ENCODE assay signal across 10 cellular contexts in the genomic region with DNA sequence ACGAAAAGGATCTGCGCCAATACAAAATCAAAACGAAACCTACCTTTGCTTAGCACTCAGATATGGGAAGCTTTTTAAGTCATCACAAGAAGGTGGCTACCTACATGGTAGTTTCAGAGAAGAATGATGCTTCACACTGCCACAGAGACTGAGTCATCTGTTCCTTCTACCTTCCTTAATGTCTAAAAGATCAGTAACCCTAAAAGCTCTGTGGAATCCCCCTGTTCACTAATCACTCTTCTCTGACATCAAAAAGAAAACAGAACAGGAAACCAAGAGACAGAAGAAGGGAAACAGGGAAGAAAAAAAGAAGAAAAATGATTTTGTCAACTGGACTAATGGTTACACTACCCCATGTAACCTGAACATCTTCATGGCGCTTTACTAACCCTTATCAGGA.
DNase-seq lines count a peak whose midpoint lies in the region; ATAC-seq lines count a peak whose summit lies in the region.
"Had no signal": no experiment of that assay in that cellular context is flagged by ENCODE, and none has a peak within 500 bp of the region (broad histone marks: within the 10 kb centered on the region; RNA-seq: fewer than 3 reads in every experiment).

No MANE protein-coding gene starts in this region.

- peaks cover 57% of the 10 kb centered on the region for H3K36me3 Mint-ChIP-seq in activated naive CD4-positive, alpha-beta T cell treated with anti-CD3 and anti-CD28 coated beads for 36 hours (ENCODE audit: low read depth)

- H3K27ac Mint-ChIP-seq in activated naive CD4-positive, alpha-beta T cell treated with anti-CD3 and anti-CD28 coated beads for 36 hours: peak overlapping the region; percentile 67

- CTCF ChIA-PET in activated naive CD4-positive, alpha-beta T cell treated with anti-CD3 and anti-CD28 coated beads for 36 hours (lab: Charles Lee): interaction anchor here (0.7 to 1.0 kb wide), 2 partner anchors 200 to 319 kb away, joined by 3 read pairs; no protein-coding TSS in a partner anchor

- peaks cover 54% of the 10 kb centered on the region for H3K4me1 Mint-ChIP-seq in activated naive CD4-positive, alpha-beta T cell treated with anti-CD3 and anti-CD28 coated beads for 36 hours (ENCODE audit: low read depth)

- peak; percentile 65 for DNase-seq in activated naive CD4-positive, alpha-beta T cell treated with anti-CD3 and anti-CD28 coated beads for 36 hours
- no peak for DNase-seq in activated naive CD4-positive, alpha-beta T cell treated with anti-CD3 and anti-CD28 coated beads, Interleukin-2, amount 50 U/mL, for 16 hours
- peak in 2 of 3 donors; percentile 13 to 34 for DNase-seq in stimulated activated CD4-positive, alpha-beta T cell treated with anti-CD3 and anti-CD28 coated beads, TNF-alpha, amount 100 ng/mL, for 48 hours (ENCODE audit: low read depth in 3 of 3)
- DNase-seq in GM03348 (ENCODE audit: low spot score) (no peak), G401 (ENCODE audit: low spot score) (no peak), Kasumi-1 (lab: John Stamatoyannopoulos, UW) (no peak)
- DNase-seq: effector CD4-positive, alpha-beta T cell; left lung had no signal

- H3K4me3 Mint-ChIP-seq in activated naive CD4-positive, alpha-beta T cell treated with anti-CD3 and anti-CD28 coated beads for 36 hours: no peak overlapping the region

- ATAC-seq in GM21825 (IDR thresholded peaks at IDR 0.05; ENCODE audit: unreplicated experiment) (peak; percentile 98), HG03558 (IDR thresholded peaks at IDR 0.05; ENCODE audit: extremely low read depth, unreplicated experiment) (peak; percentile 94)
- ATAC-seq: left lung had no signal

- in situ Hi-C loops in G401 (cut with HindIII; ENCODE audit: low sequenced_read_pairs): no loop called here

- no peaks in the 10 kb centered on the region for H3K27me3 Mint-ChIP-seq in activated naive CD4-positive, alpha-beta T cell treated with anti-CD3 and anti-CD28 coated beads for 36 hours (ENCODE audit: low read depth)

- H3K9me3 Mint-ChIP-seq in activated naive CD4-positive, alpha-beta T cell treated with anti-CD3 and anti-CD28 coated beads for 36 hours: peaks cover 11% of the 10 kb centered on the region

- intact Hi-C loops in activated naive CD4-positive, alpha-beta T cell treated with anti-CD3 and anti-CD28 coated beads for 36 hours (cut with micrococcal nuclease): loop anchor here (1.0 to 10.0 kb wide), 16 partner anchors 8 to 1733 kb away; a partner anchor contains a TSS

Comparison
In these comparisons a context has a peak if more than half of its experiments do, and no peak if none do; other contexts are left out.
1. DNase-seq: peak in activated naive CD4-positive, alpha-beta T cell treated with anti-CD3 and anti-CD28 coated beads for 36 hours (single experiment) and stimulated activated CD4-positive, alpha-beta T cell treated with anti-CD3 and anti-CD28 coated beads, TNF-alpha, amount 100 ng/mL, for 48 hours (2 of 3); none in activated naive CD4-positive, alpha-beta T cell treated with anti-CD3 and anti-CD28 coated beads, Interleukin-2, amount 50 U/mL, for 16 hours (single experiment), GM03348 (single experiment), G401 (single experiment) and Kasumi-1 (0 of 2).